Comparison of ENCODE assay signal across 16 cellular contexts in genomic region chr13:73997964-73998363, GRCh38.
A peak's percentile ranks its signal among the peaks of the same experiment; 100 is the strongest.
DNase-seq lines count a peak whose midpoint lies in the region; ATAC-seq and TF ChIP-seq lines count a peak whose summit lies in the region.
"Had no signal": no experiment of that assay in that cellular context is flagged by ENCODE, and none has a peak within 500 bp of the region (broad histone marks: within the 10 kb centered on the region; RNA-seq: fewer than 3 reads in every experiment).

No MANE protein-coding gene starts in this region.

- TF ChIP-seq CTCF in OCI-LY7 (conservative IDR thresholded peaks at IDR 0.05; ENCODE audit: low read length) (no peak), left lung (IDR thresholded peaks at IDR 0.05) (no peak)

- H3K4me1 Mint-ChIP-seq in CD4-positive, CD25-positive, alpha-beta regulatory T cell = peaks cover 19 to 67% (median 55%) of the 10 kb centered on the region in 4 donors

- peak overlapping the region; percentile 55 for H3K4me2 ChIP-seq in OCI-LY7 (ENCODE audit: low read length)

- peaks cover 0 to 1% (median 0%) of the 10 kb centered on the region in 7 donors for H3K9me3 Mint-ChIP-seq in CD4-positive, CD25-positive, alpha-beta regulatory T cell
- H3K9me3 Mint-ChIP-seq: CD4-positive, alpha-beta memory T cell had no signal

- H3K4me1 ChIP-seq in CD4-positive, CD25-positive, alpha-beta regulatory T cell (ENCODE audit: control insufficient read depth, insufficient read depth, low read length, poor library complexity, severe bottlenecking) = peaks cover 6% of the 10 kb centered on the region
- peaks cover 64% of the 10 kb centered on the region for H3K4me1 ChIP-seq in OCI-LY7 (ENCODE audit: insufficient read depth, low read length, poor library complexity, severe bottlenecking)
- no peaks in the 10 kb centered on the region for H3K4me1 ChIP-seq in left lung
- H3K4me1 ChIP-seq: SJSA1 had no signal

- peaks cover 17% of the 10 kb centered on the region for H3K36me3 Mint-ChIP-seq in CD4-positive, CD25-positive, alpha-beta regulatory T cell

- H3K4me3 Mint-ChIP-seq in CD4-positive, CD25-positive, alpha-beta regulatory T cell = no peak overlapping the region

- no peaks in the 10 kb centered on the region for H3K9me3 ChIP-seq in CD4-positive, CD25-positive, alpha-beta regulatory T cell (ENCODE audit: control insufficient read depth in 2 of 2, low read length in 2 of 2)
- H3K9me3 ChIP-seq in OCI-LY7 (ENCODE audit: low read length) (no peaks in the 10 kb centered on the region), left lung (no peaks in the 10 kb centered on the region)
- H3K9me3 ChIP-seq: SJSA1 had no signal

- no peak overlapping the region for H3K27ac ChIP-seq in CD4-positive, CD25-positive, alpha-beta regulatory T cell (ENCODE audit: insufficient read depth, low read length, poor library complexity, severe bottlenecking)
- H3K27ac ChIP-seq in OCI-LY7 (ENCODE audit: low read depth, low read length, poor library complexity, severe bottlenecking) (peak overlapping the region; percentile 17), left lung (no peak overlapping the region)
- H3K27ac ChIP-seq: SJSA1 had no signal

- no peaks in the 10 kb centered on the region for H3K27me3 ChIP-seq in CD4-positive, CD25-positive, alpha-beta regulatory T cell (ENCODE audit: control insufficient read depth, insufficient read depth, low read length)
- H3K27me3 ChIP-seq in left lung = no peaks in the 10 kb centered on the region
- H3K27me3 ChIP-seq: SJSA1 had no signal

- no TSS peak for BruUV-seq in OCI-LY7 (replicated peaks; lab: Mats Ljungman, UMichigan)

- H3K36me3 ChIP-seq in CD4-positive, CD25-positive, alpha-beta regulatory T cell (ENCODE audit: control insufficient read depth, insufficient read depth, low read length) = peaks cover 8% of the 10 kb centered on the region
- H3K36me3 ChIP-seq in OCI-LY7 (ENCODE audit: insufficient read depth, low read length) (peaks cover 12% of the 10 kb centered on the region; the same call in 1 of the 2 replicates), left lung (no peaks in the 10 kb centered on the region)
- H3K36me3 ChIP-seq: SJSA1 had no signal

- H3K9me2 ChIP-seq in OCI-LY7 (ENCODE audit: insufficient read depth, low read length) = no peaks in the 10 kb centered on the region

- H3K27me3 Mint-ChIP-seq in CD4-positive, CD25-positive, alpha-beta regulatory T cell = no peaks in the 10 kb centered on the region
- H3K27me3 Mint-ChIP-seq: CD4-positive, alpha-beta memory T cell had no signal

- POLR2A ChIA-PET in OCI-LY7 (lab: Charles Lee) = interaction anchor here (0.6 to 1.4 kb wide), 10 partner anchors 11 to 126 kb away, joined by 3 to 9 read pairs (median 4); no protein-coding TSS in a partner anchor

- peaks cover 42% of the 10 kb centered on the region; the same call in 1 of the 2 replicates for H3K79me2 ChIP-seq in OCI-LY7 (ENCODE audit: insufficient read depth, low read depth, low read length)

- peak overlapping the region; percentile 56 to 80 (median 72) for H3K27ac Mint-ChIP-seq in CD4-positive, CD25-positive, alpha-beta regulatory T cell

- no peak overlapping the region for H3K4me3 ChIP-seq in CD4-positive, CD25-positive, alpha-beta regulatory T cell (ENCODE audit: low read depth, low read length)
- H3K4me3 ChIP-seq in OCI-LY7 (ENCODE audit: low read depth, low read length, poor library complexity, severe bottlenecking) (no peak overlapping the region), left lung (no peak overlapping the region)
- H3K4me3 ChIP-seq: K562, SJSA1 had no signal

- intact Hi-C loops in OCI-LY7 (cut with micrococcal nuclease; ENCODE audit: unreplicated experiment) (loop anchor here (10.0 kb wide), 1 partner anchor 287 kb away; no protein-coding TSS in a partner anchor), left lung (cut with DNase I) (no loop called here)

- no peak for ATAC-seq in CD4-positive, CD25-positive, alpha-beta regulatory T cell (ENCODE audit: low read depth in 2 of 2)
- ATAC-seq in GM18502 (IDR thresholded peaks at IDR 0.05; ENCODE audit: poor library complexity, unreplicated experiment) (peak; percentile 29), left lung (peak; percentile 52)
- ATAC-seq: K562 had no signal

- no peaks in the 10 kb centered on the region for H4K20me1 ChIP-seq in OCI-LY7 (ENCODE audit: insufficient read depth, low read length)

- CTCF ChIA-PET in OCI-LY7 (lab: Charles Lee; ENCODE audit: unreplicated experiment) = no interaction called here

- H2AFZ ChIP-seq in OCI-LY7 (ENCODE audit: low read length) = no peak overlapping the region

- no peak for DNase-seq in CD4-positive, CD25-positive, alpha-beta regulatory T cell
- DNase-seq in OCI-LY7 (ENCODE audit: low spot score) (no peak), left lung (no peak), EL (no peak), inferior parietal cortex (ENCODE audit: extremely low spot score) (no peak), NCI-H2081 (lab: John Stamatoyannopoulos, UW) (no peak)
- DNase-seq: AML-193; CD4-positive, alpha-beta memory T cell; HCEC 1CT; NCI-H1092; NCI-H2107; NCI-H774; RPMI8226 had no signal

Comparison
In these comparisons a context has a peak if more than half of its experiments do, and no peak if none do; other contexts are left out.
1. ATAC-seq: peak in GM18502 (single experiment) and left lung (single experiment); none in CD4-positive, CD25-positive, alpha-beta regulatory T cell (0 of 2).